ENCODE assay signal across 20 cellular contexts in the genomic region with DNA sequence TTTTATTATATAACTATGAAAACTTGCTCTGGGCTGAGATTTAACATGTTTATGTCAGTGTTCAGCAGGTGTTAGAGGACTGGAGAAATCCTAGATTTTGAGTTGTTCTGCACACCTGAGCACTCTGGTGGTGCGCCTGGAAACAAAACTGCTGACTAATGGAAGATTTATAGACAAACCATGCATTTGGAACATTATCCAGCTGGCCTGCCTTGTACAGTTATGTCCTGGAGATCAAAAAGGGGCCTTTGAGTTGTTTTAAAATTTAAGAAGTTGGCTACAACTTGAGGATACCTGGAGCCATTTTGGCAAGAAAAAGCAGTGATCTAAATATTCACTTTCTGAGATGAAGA. TPM values are rescaled to one million over a fixed set of nuclear protein-coding genes. Genes with fewer than 3 reads are reported as not detected.
A peak's percentile ranks its signal among the peaks of the same experiment; 100 is the strongest.
DNase-seq lines count a peak whose midpoint lies in the region; ATAC-seq, FAIRE-seq and TF ChIP-seq lines count a peak whose summit lies in the region.
"Had no signal": no experiment of that assay in that cellular context is flagged by ENCODE, and none has a peak within 500 bp of the region (broad histone marks: within the 10 kb centered on the region; RNA-seq: fewer than 3 reads in every experiment).

No MANE protein-coding gene starts in this region.

- in situ Hi-C loops in HepG2 (cut with HindIII; ENCODE audit: extremely low pct_ligation_motif_present, low pct_unique_long_range_greater_than_20kb) (no loop called here), K562 (cut with MboI) (no loop called here)

- H3K27me3 ChIP-seq in HepG2 (ENCODE audit: control insufficient read depth in 1 of 2, insufficient read depth in 2 of 2, low read length in 2 of 2) (peaks cover 0 to 3% of the 10 kb centered on the region in 2 experiments; a peak in 1 of 5 replicates), right lobe of liver (no peaks in the 10 kb centered on the region), PC-9 (ENCODE audit: insufficient read depth, low read depth) (no peaks in the 10 kb centered on the region), K562 (ENCODE audit: control insufficient read depth in 2 of 2, insufficient read depth in 2 of 2, low read length in 2 of 2) (peaks cover 15 to 21% of the 10 kb centered on the region in 2 experiments; a peak in 4 of 5 replicates), Caco-2 (replicated peaks; ENCODE audit: control insufficient read depth, insufficient read depth, low read length) (peaks cover 2% of the 10 kb centered on the region)
- H3K27me3 ChIP-seq: BE2C had no signal

- CTCF ChIA-PET in HepG2 (lab: Yijun Ruan, JAX; ENCODE audit: low intra/inter-chr PET ratio, low total read pairs) = no interaction called here
- CTCF ChIA-PET in PC-9 (lab: Charles Lee) = no interaction called here
- CTCF ChIA-PET in K562 (lab: Yijun Ruan, JAX; ENCODE audit: low intra/inter-chr PET ratio) = no interaction called here
- CTCF ChIA-PET in Caco-2 (lab: Charles Lee) = no interaction called here

- DNase-seq in HepG2 (ENCODE audit: low spot score) (no peak), right lobe of liver (no peak), PC-9 (no peak), K562 (ENCODE audit: extremely low read depth in 1 of 4, low spot score in 3 of 4) (no peak), type B pancreatic cell (ENCODE audit: extremely low spot score, unreplicated experiment) (no peak), A172 (ENCODE audit: low spot score) (no peak), Caco-2 (no peak)
- DNase-seq in activated CD8-positive, alpha-beta memory T cell treated with anti-CD3 and anti-CD28 coated beads, Interleukin-2, amount 50 U/mL, for 4 hours = no peak
- DNase-seq: 8988T; ACHN; BE2C; C1 segment of cervical spinal cord; CD4-positive, CD25-positive, alpha-beta regulatory T cell; CD8-positive, alpha-beta memory T cell; COR-L47; H9; KBM-7 had no signal

- no peaks in the 10 kb centered on the region for H4K20me1 ChIP-seq in HepG2 (ENCODE audit: insufficient read depth, low read length)
- no peaks in the 10 kb centered on the region for H4K20me1 ChIP-seq in PC-9 (ENCODE audit: insufficient read depth)
- H4K20me1 ChIP-seq in K562 (replicated peaks; ENCODE audit: control insufficient read depth, insufficient read depth, low read length) = no peaks in the 10 kb centered on the region

- H3K4me1 ChIP-seq in HepG2 (ENCODE audit: insufficient read depth, low read length) = peaks cover 51% of the 10 kb centered on the region
- H3K4me1 ChIP-seq in right lobe of liver = peaks cover 0 to 26% (median 6%) of the 10 kb centered on the region in 4 donors
- H3K4me1 ChIP-seq in PC-9 (replicated peaks; ENCODE audit: insufficient read depth) = peaks cover 19% of the 10 kb centered on the region
- no peaks in the 10 kb centered on the region for H3K4me1 ChIP-seq in K562 (replicated peaks in 1 of 2; ENCODE audit: control insufficient read depth in 2 of 2, insufficient read depth in 2 of 2, low read length in 2 of 2)
- H3K4me1 ChIP-seq in Caco-2 = no peaks in the 10 kb centered on the region

- BruUV-seq in HepG2 (replicated peaks; lab: Mats Ljungman, UMichigan) (no TSS peak), PC-9 (replicated peaks; lab: Mats Ljungman, UMichigan) (no TSS peak), K562 (replicated peaks; lab: Mats Ljungman, UMichigan) (no TSS peak), Caco-2 (replicated peaks; lab: Mats Ljungman, UMichigan) (no TSS peak)

- H3K4me3 Mint-ChIP-seq in type B pancreatic cell = no peak overlapping the region
- no peak overlapping the region for H3K4me3 Mint-ChIP-seq in Caco-2 (ENCODE audit: unreplicated experiment)
- H3K4me3 Mint-ChIP-seq: CD4-positive, CD25-positive, alpha-beta regulatory T cell; CD8-positive, alpha-beta memory T cell; H9 had no signal

- no peak for TF ChIP-seq EP300 in HepG2 (IDR thresholded peaks at IDR 0.05; ENCODE audit: low read depth in 2 of 2, low read length in 2 of 2)
- TF ChIP-seq EP300 in HepG2 (CRISPR knock-in tag; IDR thresholded peaks at IDR 0.05; ENCODE audit: borderline replicate concordance) = no peak
- no peak for TF ChIP-seq EP300 in K562 (IDR thresholded peaks at IDR 0.05; ENCODE audit: low read length)

- H3K9me3 Mint-ChIP-seq in type B pancreatic cell = peaks cover under 1% of the 10 kb centered on the region
- no peaks in the 10 kb centered on the region for H3K9me3 Mint-ChIP-seq in Caco-2 (ENCODE audit: unreplicated experiment)
- H3K9me3 Mint-ChIP-seq: CD8-positive, alpha-beta memory T cell; H9 had no signal

- no peaks in the 10 kb centered on the region for H3K9me2 ChIP-seq in PC-9 (ENCODE audit: insufficient read depth)

- no peaks in the 10 kb centered on the region for H3K36me3 ChIP-seq in HepG2 (replicated peaks in 1 of 2; ENCODE audit: control insufficient read depth in 1 of 2, insufficient read depth in 2 of 2, low read length in 2 of 2)
- H3K36me3 ChIP-seq in right lobe of liver = no peaks in the 10 kb centered on the region
- H3K36me3 ChIP-seq in PC-9 (ENCODE audit: low read depth) = no peaks in the 10 kb centered on the region
- H3K36me3 ChIP-seq in K562 (ENCODE audit: control insufficient read depth, insufficient read depth, low read length) = no peaks in the 10 kb centered on the region
- H3K36me3 ChIP-seq in Caco-2 (ENCODE audit: control insufficient read depth, insufficient read depth, low read length) = no peaks in the 10 kb centered on the region
- H3K36me3 ChIP-seq: BE2C had no signal

- WGBS in HepG2 (ENCODE audit: low lambda C conversion rate) = 82% methylated on average over 1 of the region's 1 CpG
- WGBS in right lobe of liver (ENCODE audit: insufficient coverage, low coverage, low lambda C conversion rate, missing lambda C conversion rate) = 86% methylated on average over 1 of the region's 1 CpG
- 0% methylated on average over 1 of the region's 1 CpG for WGBS in K562 (ENCODE audit: insufficient coverage, low coverage, missing lambda C conversion rate)

- H3K27ac ChIP-seq in HepG2 (ENCODE audit: extremely low read length, insufficient read depth, low read length) = no peak overlapping the region
- H3K27ac ChIP-seq in right lobe of liver = no peak overlapping the region
- H3K27ac ChIP-seq in PC-9 = no peak overlapping the region
- H3K27ac ChIP-seq in K562 (ENCODE audit: extremely low read depth, low read depth, low read length) = no peak overlapping the region

- H3K27ac Mint-ChIP-seq in type B pancreatic cell (peak overlapping the region; percentile 12), Caco-2 (ENCODE audit: unreplicated experiment) (no peak overlapping the region)
- H3K27ac Mint-ChIP-seq: CD4-positive, CD25-positive, alpha-beta regulatory T cell; H9 had no signal

- intact Hi-C loops in HepG2 (cut with micrococcal nuclease; ENCODE audit: unreplicated experiment) = no loop called here
- intact Hi-C loops in right lobe of liver (cut with DNase I) = no loop called here
- intact Hi-C loops in PC-9 (cut with micrococcal nuclease; ENCODE audit: unreplicated experiment) = loop anchor here (10.0 kb wide), 1 partner anchor 144 kb away; no protein-coding TSS in a partner anchor
- intact Hi-C loops in K562 (cut with micrococcal nuclease) = no loop called here
- intact Hi-C loops in Caco-2 (cut with micrococcal nuclease; ENCODE audit: unreplicated experiment) = no loop called here

- no peak overlapping the region for H3K4me2 ChIP-seq in HepG2 (ENCODE audit: low read depth, low read length)
- H3K4me2 ChIP-seq in PC-9 = no peak overlapping the region
- H3K4me2 ChIP-seq in K562 (ENCODE audit: insufficient read depth, low read length) = no peak overlapping the region

- FAIRE-seq in HepG2 (lab: Jason Lieb, UNC) = no peak
- no peak for FAIRE-seq in K562 (lab: Jason Lieb, UNC)
- FAIRE-seq: G401.6, GM12891, H1 had no signal

- H3K9ac ChIP-seq in HepG2 (ENCODE audit: insufficient read depth, low read depth, low read length) (no peak overlapping the region), K562 (ENCODE audit: insufficient read depth in 1 of 2, low read depth in 2 of 2, low read length in 2 of 2) (no peak overlapping the region)

- H2AFZ ChIP-seq in HepG2 (ENCODE audit: low read length) = no peak overlapping the region
- H2AFZ ChIP-seq in PC-9 = 0 out of 2 replicates have a peak overlapping the region, but pooled peaks have one; percentile 18
- no peak overlapping the region for H2AFZ ChIP-seq in K562 (ENCODE audit: low read depth, low read length)

- TF ChIP-seq POLR2A in HepG2 (IDR thresholded peaks at IDR 0.05; ENCODE audit: insufficient read depth in 1 of 2, low read depth in 2 of 2, low read length in 2 of 2) (no peak), right lobe of liver (IDR thresholded peaks at IDR 0.05) (no peak), K562 (conservative IDR thresholded peaks at IDR 0.05) (no peak)

- H3K9me3 ChIP-seq in HepG2 (ENCODE audit: low read length) = no peaks in the 10 kb centered on the region
- H3K9me3 ChIP-seq in right lobe of liver = no peaks in the 10 kb centered on the region
- H3K9me3 ChIP-seq in PC-9 (ENCODE audit: insufficient read depth, low read depth) = no peaks in the 10 kb centered on the region
- H3K9me3 ChIP-seq in K562 (replicated peaks; ENCODE audit: control insufficient read depth, insufficient read depth, low read depth, low read length) = no peaks in the 10 kb centered on the region
- H3K9me3 ChIP-seq in Caco-2 = no peaks in the 10 kb centered on the region
- H3K9me3 ChIP-seq: BE2C had no signal

- H3K4me3 ChIP-seq in HepG2 (replicated peaks in 1 of 3; ENCODE audit: insufficient read depth in 1 of 3, low read depth in 2 of 3, low read length in 3 of 3) (no peak overlapping the region), right lobe of liver (no peak overlapping the region), PC-9 (no peak overlapping the region), K562 (no peak overlapping the region), Caco-2 (ENCODE audit: low read depth, low read length) (no peak overlapping the region)

- POLR2A ChIA-PET in HepG2 (lab: Yijun Ruan, JAX) (no interaction called here), PC-9 (lab: Charles Lee; ENCODE audit: unreplicated experiment) (no interaction called here), K562 (lab: Yijun Ruan, JAX) (no interaction called here), Caco-2 (lab: Charles Lee) (no interaction called here)

- peaks cover 17% of the 10 kb centered on the region for H3K4me1 Mint-ChIP-seq in type B pancreatic cell (ENCODE audit: unreplicated experiment)
- peaks cover 9% of the 10 kb centered on the region for H3K4me1 Mint-ChIP-seq in Caco-2 (ENCODE audit: low read depth, unreplicated experiment)

- H3F3A ChIP-seq in PC-9 (ENCODE audit: insufficient read depth, low read depth) = peaks cover 7% of the 10 kb centered on the region; the same call in 1 of the 2 replicates

- H3K36me3 Mint-ChIP-seq in type B pancreatic cell = no peaks in the 10 kb centered on the region
- H3K36me3 Mint-ChIP-seq in Caco-2 (ENCODE audit: insufficient read depth, unreplicated experiment) = no peaks in the 10 kb centered on the region
- H3K36me3 Mint-ChIP-seq: CD4-positive, CD25-positive, alpha-beta regulatory T cell; CD8-positive, alpha-beta memory T cell had no signal

- ATAC-seq in HepG2 (no peak), right lobe of liver (no peak), K562 (no peak)

- TF ChIP-seq CTCF in HepG2 (CRISPR knock-in tag; IDR thresholded peaks at IDR 0.05) (no peak), right lobe of liver (IDR thresholded peaks at IDR 0.05) (no peak), PC-9 (conservative IDR thresholded peaks at IDR 0.05) (no peak), K562 (IDR thresholded peaks at IDR 0.05 in 2 of 3, conservative IDR thresholded peaks at IDR 0.05 in 1 of 3; ENCODE audit: insufficient read depth in 2 of 3, low read depth in 1 of 3, low read length in 3 of 3) (no peak), type B pancreatic cell (conservative IDR thresholded peaks at IDR 0.05) (no peak), Caco-2 (IDR thresholded peaks at IDR 0.05; ENCODE audit: insufficient read depth in 1 of 2, low read depth in 1 of 2, low read length in 1 of 2, severe bottlenecking in 1 of 2, unreplicated experiment in 1 of 2) (no peak)

- no peaks in the 10 kb centered on the region for H3K9me1 ChIP-seq in K562 (ENCODE audit: control insufficient read depth, insufficient read depth, low read length)

- H3K27me3 Mint-ChIP-seq in type B pancreatic cell (peaks cover 4% of the 10 kb centered on the region), Caco-2 (ENCODE audit: insufficient read depth, unreplicated experiment) (peaks cover 5% of the 10 kb centered on the region)

- no peak for TF ChIP-seq RAD21 in HepG2 (CRISPR knock-in tag; IDR thresholded peaks at IDR 0.05)
- TF ChIP-seq RAD21 in K562 (CRISPR knock-in tag; conservative IDR thresholded peaks at IDR 0.05 in 1 of 2, IDR thresholded peaks at IDR 0.05 in 1 of 2) = no peak

- H3K79me2 ChIP-seq in HepG2 (ENCODE audit: insufficient read depth, low read length) = no peaks in the 10 kb centered on the region
- no peaks in the 10 kb centered on the region for H3K79me2 ChIP-seq in PC-9 (ENCODE audit: low read depth)
- H3K79me2 ChIP-seq in K562 (ENCODE audit: control insufficient read depth, insufficient read depth, low read length) = no peaks in the 10 kb centered on the region

RNA-seq across cellular contexts. Expression of a gene that starts 5.7 kb away (rescaled TPM):
- total RNA-seq in HepG2 (2016; rRNA removed; fragmentation: Illumina TruSeq; extraction: Trizol) = 34.1 and 36.7 TPM in 2 replicates
- total RNA-seq in HepG2 (2016; cell fraction: cytosol; rRNA removed; fragmentation: Illumina TruSeq; extraction: Trizol; ENCODE audit: low read depth) = 24.5 and 25.4 TPM in 2 replicates
- 31.7 and 34.4 TPM in 2 replicates for total RNA-seq in HepG2 (2016; cell fraction: insoluble cytoplasmic fraction; rRNA removed; fragmentation: Illumina TruSeq; extraction: Trizol)
- 12.5 and 13.4 TPM in 2 replicates for total RNA-seq in HepG2 (2016; cell fraction: membrane; rRNA removed; fragmentation: Illumina TruSeq; extraction: Trizol)
- 68.4 and 71.0 TPM in 2 replicates for total RNA-seq in HepG2 (2016; cell fraction: nucleus; rRNA removed; fragmentation: Illumina TruSeq; extraction: Trizol)
- 15.0 and 17.4 TPM in 2 replicates for polyA plus RNA-seq in HepG2 (2011; rRNA removed)
- polyA plus RNA-seq in HepG2 (2011; cell fraction: cytosol; rRNA removed) = 8.9 and 10.6 TPM in 2 replicates
- 37.6 and 39.6 TPM in 2 replicates for polyA plus RNA-seq in HepG2 (2011; cell fraction: nucleus; rRNA removed)
- polyA plus RNA-seq in HepG2 (2012) = 21.7 and 22.1 TPM in 2 replicates
- polyA plus RNA-seq in HepG2 (2016; cell fraction: cytosol; fragmentation: Illumina TruSeq; extraction: Trizol; ENCODE audit: low read depth) = 1.3 and 1.4 TPM in 2 replicates
- 19.3 and 20.1 TPM in 2 replicates for polyA plus RNA-seq in HepG2 (2016; cell fraction: insoluble cytoplasmic fraction; fragmentation: Illumina TruSeq; extraction: Trizol; ENCODE audit: low read depth)
- polyA plus RNA-seq in HepG2 (2016; cell fraction: membrane; fragmentation: Illumina TruSeq; extraction: Trizol; ENCODE audit: low read depth) = 2.5 and 2.8 TPM in 2 replicates
- polyA plus RNA-seq in HepG2 (2016; cell fraction: nucleus; fragmentation: Illumina TruSeq; extraction: Trizol; ENCODE audit: insufficient read depth, low read depth) = 33.5 and 34.3 TPM in 2 replicates
- 7.5 and 73.0 TPM in 2 replicates for polyA minus RNA-seq in HepG2 (2011; rRNA and poly(A)+ RNA removed; ENCODE audit: low replicate concordance)
- 33.6 and 40.2 TPM in 2 replicates for polyA minus RNA-seq in HepG2 (2011; cell fraction: cytosol; rRNA and poly(A)+ RNA removed)
- polyA minus RNA-seq in HepG2 (2011; cell fraction: nucleus; rRNA and poly(A)+ RNA removed) = 304 and 307 TPM in 2 replicates
- 10 to 100 TPM in 2 of 6 experiments, 1 to 10 TPM in 4; 3.0 to 14.9 (median 6.4) TPM for total RNA-seq in right lobe of liver
- total RNA-seq in PC-9 (2021) = 62.5 and 77.5 TPM in 2 replicates
- 0.26 TPM in 1 of 2 replicates, not detected in the other for total RNA-seq in K562 (2011; cell fraction: chromatin; rRNA removed; ENCODE audit: low replicate concordance)
- total RNA-seq in K562 (2011; cell fraction: nucleolus; rRNA removed) = 0.13 TPM in 1 of 2 replicates, not detected in the other
- total RNA-seq in K562 (2011; cell fraction: nucleoplasm; rRNA removed) = not detected in 2 replicates
- total RNA-seq in K562 (2014; rRNA removed) = not detected in 2 replicates
- not detected in 2 replicates for total RNA-seq in K562 (2014; rRNA removed; fragmentation: Illumina TruSeq; extraction: Trizol)
- not detected in 2 replicates for total RNA-seq in K562 (2015; rRNA removed; fragmentation: Illumina TruSeq; extraction: Trizol)
- total RNA-seq in K562 (2021) = 0.07 and 0.27 TPM in 2 replicates
- polyA plus RNA-seq in K562 (2011; rRNA removed) = not detected in 2 replicates
- 0.01 TPM in 1 of 2 replicates, not detected in the other for polyA plus RNA-seq in K562 (2011; cell fraction: cytosol; rRNA removed)
- polyA plus RNA-seq in K562 (2011; cell fraction: nucleus; rRNA removed) = 0.01 and 0.06 TPM in 2 replicates
- 0.03 TPM in 1 of 2 replicates, not detected in the other for polyA plus RNA-seq in K562 (2012)
- not detected in 2 replicates for polyA plus RNA-seq in K562 (2014; fragmentation: Illumina TruSeq; extraction: Trizol)
- polyA plus RNA-seq in K562 (2014; fragmentation: Nextera tagmentation; extraction: Ambion mirVana) = not detected
- polyA plus RNA-seq in K562 (2014; rRNA removed) = not detected in 2 replicates
- polyA minus RNA-seq in K562 (2011; rRNA and poly(A)+ RNA removed) = 0.21 TPM in 1 of 2 replicates, not detected in the other
- 1.0 TPM in 1 of 2 replicates, not detected in the other for polyA minus RNA-seq in K562 (2011; cell fraction: cytosol; rRNA and poly(A)+ RNA removed)
- polyA minus RNA-seq in K562 (2011; cell fraction: nucleus; rRNA and poly(A)+ RNA removed) = 0.11 TPM in 1 of 2 replicates, not detected in the other
- 24.9 and 44.1 TPM in 2 replicates for total RNA-seq in type B pancreatic cell (ENCODE audit: low replicate concordance)
- total RNA-seq in A172 (2014; rRNA removed; shearing (Covaris generic)) = 15.7 and 15.9 TPM in 2 replicates
- 4.6 and 7.5 TPM in 2 replicates for total RNA-seq in Caco-2 (2022)
- total RNA-seq: CD4-positive, CD25-positive, alpha-beta regulatory T cell had no signal
- polyA plus RNA-seq: CD4-positive, CD25-positive, alpha-beta regulatory T cell had no signal

RNA-seq across cellular contexts. Expression of a gene that starts 54.8 kb away (rescaled TPM):
- total RNA-seq in HepG2 (2016; rRNA removed; fragmentation: Illumina TruSeq; extraction: Trizol) (35.8 and 45.2 TPM in 2 replicates), right lobe of liver (10 to 100 TPM in 3 of 6 experiments, 1 to 10 TPM in 3; 6.0 to 16.5 (median 10.6) TPM), PC-9 (2021) (15.1 and 19.4 TPM in 2 replicates), K562 (2014; rRNA removed) (28.1 and 31.2 TPM in 2 replicates), K562 (2014; rRNA removed; fragmentation: Illumina TruSeq; extraction: Trizol) (46.2 and 55.4 TPM in 2 replicates), K562 (2015; rRNA removed; fragmentation: Illumina TruSeq; extraction: Trizol) (38.3 and 46.7 TPM in 2 replicates), K562 (2021) (38.9 and 51.0 TPM in 2 replicates), type B pancreatic cell (ENCODE audit: low replicate concordance) (15.7 and 22.7 TPM in 2 replicates), Caco-2 (2022) (29.1 and 33.0 TPM in 2 replicates)
- 9.3 and 9.4 TPM in 2 replicates for total RNA-seq in HepG2 (2016; cell fraction: cytosol; rRNA removed; fragmentation: Illumina TruSeq; extraction: Trizol; ENCODE audit: low read depth)
- total RNA-seq in HepG2 (2016; cell fraction: insoluble cytoplasmic fraction; rRNA removed; fragmentation: Illumina TruSeq; extraction: Trizol) = 33.6 and 44.5 TPM in 2 replicates
- total RNA-seq in HepG2 (2016; cell fraction: membrane; rRNA removed; fragmentation: Illumina TruSeq; extraction: Trizol) = 14.1 and 14.4 TPM in 2 replicates
- total RNA-seq in HepG2 (2016; cell fraction: nucleus; rRNA removed; fragmentation: Illumina TruSeq; extraction: Trizol) = 58.1 and 62.5 TPM in 2 replicates
- polyA plus RNA-seq in HepG2 (2011; rRNA removed) (6.6 and 7.3 TPM in 2 replicates), K562 (2011; rRNA removed) (24.0 and 33.8 TPM in 2 replicates), K562 (2014; fragmentation: Illumina TruSeq; extraction: Trizol) (29.8 and 37.0 TPM in 2 replicates), K562 (2014; fragmentation: Nextera tagmentation; extraction: Ambion mirVana) (10 to 100 TPM; 28.1 to 49.3 TPM), K562 (2014; rRNA removed) (33.7 and 34.1 TPM in 2 replicates)
- 4.4 and 6.0 TPM in 2 replicates for polyA plus RNA-seq in HepG2 (2011; cell fraction: cytosol; rRNA removed)
- 19.6 and 25.1 TPM in 2 replicates for polyA plus RNA-seq in HepG2 (2011; cell fraction: nucleus; rRNA removed)
- polyA plus RNA-seq in HepG2 (2012) = 9.0 and 10.2 TPM in 2 replicates
- polyA plus RNA-seq in HepG2 (2016; cell fraction: cytosol; fragmentation: Illumina TruSeq; extraction: Trizol; ENCODE audit: low read depth) = 1.3 and 1.7 TPM in 2 replicates
- 27.4 and 29.0 TPM in 2 replicates for polyA plus RNA-seq in HepG2 (2016; cell fraction: insoluble cytoplasmic fraction; fragmentation: Illumina TruSeq; extraction: Trizol; ENCODE audit: low read depth)
- polyA plus RNA-seq in HepG2 (2016; cell fraction: membrane; fragmentation: Illumina TruSeq; extraction: Trizol; ENCODE audit: low read depth) = 3.1 and 4.2 TPM in 2 replicates
- polyA plus RNA-seq in HepG2 (2016; cell fraction: nucleus; fragmentation: Illumina TruSeq; extraction: Trizol; ENCODE audit: insufficient read depth, low read depth) = 37.7 and 39.2 TPM in 2 replicates
- polyA minus RNA-seq in HepG2 (2011; rRNA and poly(A)+ RNA removed; ENCODE audit: low replicate concordance) = 18.6 and 39.5 TPM in 2 replicates
- polyA minus RNA-seq in HepG2 (2011; cell fraction: cytosol; rRNA and poly(A)+ RNA removed) = 7.6 and 9.8 TPM in 2 replicates
- polyA minus RNA-seq in HepG2 (2011; cell fraction: nucleus; rRNA and poly(A)+ RNA removed) = 85.7 and 89.2 TPM in 2 replicates
- 61.0 and 102 TPM in 2 replicates for total RNA-seq in K562 (2011; cell fraction: chromatin; rRNA removed; ENCODE audit: low replicate concordance)
- total RNA-seq in K562 (2011; cell fraction: nucleolus; rRNA removed) = 38.4 and 42.2 TPM in 2 replicates
- total RNA-seq in K562 (2011; cell fraction: nucleoplasm; rRNA removed) = 64.7 and 82.1 TPM in 2 replicates
- polyA plus RNA-seq in K562 (2011; cell fraction: cytosol; rRNA removed) = 9.8 and 15.8 TPM in 2 replicates
- polyA plus RNA-seq in K562 (2011; cell fraction: nucleus; rRNA removed) = 43.1 and 48.3 TPM in 2 replicates
- 6.7 and 24.7 TPM in 2 replicates for polyA plus RNA-seq in K562 (2012)
- 60.0 and 62.1 TPM in 2 replicates for polyA minus RNA-seq in K562 (2011; rRNA and poly(A)+ RNA removed)
- polyA minus RNA-seq in K562 (2011; cell fraction: cytosol; rRNA and poly(A)+ RNA removed) = 15.7 and 19.6 TPM in 2 replicates
- 69.1 and 104 TPM in 2 replicates for polyA minus RNA-seq in K562 (2011; cell fraction: nucleus; rRNA and poly(A)+ RNA removed)
- total RNA-seq in A172 (2014; rRNA removed; shearing (Covaris generic)) = 36.7 and 40.3 TPM in 2 replicates

RNA-seq across cellular contexts. Expression of a gene that starts 54.9 kb away (rescaled TPM):
- 20.4 and 23.6 TPM in 2 replicates for total RNA-seq in HepG2 (2016; rRNA removed; fragmentation: Illumina TruSeq; extraction: Trizol)
- total RNA-seq in HepG2 (2016; cell fraction: cytosol; rRNA removed; fragmentation: Illumina TruSeq; extraction: Trizol; ENCODE audit: low read depth) = 3.9 and 5.1 TPM in 2 replicates
- 23.6 TPM in 2 replicates for total RNA-seq in HepG2 (2016; cell fraction: insoluble cytoplasmic fraction; rRNA removed; fragmentation: Illumina TruSeq; extraction: Trizol)
- 11.2 and 13.3 TPM in 2 replicates for total RNA-seq in HepG2 (2016; cell fraction: membrane; rRNA removed; fragmentation: Illumina TruSeq; extraction: Trizol)
- total RNA-seq in HepG2 (2016; cell fraction: nucleus; rRNA removed; fragmentation: Illumina TruSeq; extraction: Trizol) = 35.7 and 36.1 TPM in 2 replicates
- 29.4 and 33.6 TPM in 2 replicates for polyA plus RNA-seq in HepG2 (2011; rRNA removed)
- 10.6 and 13.7 TPM in 2 replicates for polyA plus RNA-seq in HepG2 (2011; cell fraction: cytosol; rRNA removed)
- polyA plus RNA-seq in HepG2 (2011; cell fraction: nucleus; rRNA removed) = 41.0 and 45.4 TPM in 2 replicates
- 25.6 and 31.0 TPM in 2 replicates for polyA plus RNA-seq in HepG2 (2012)
- polyA plus RNA-seq in HepG2 (2016; cell fraction: cytosol; fragmentation: Illumina TruSeq; extraction: Trizol; ENCODE audit: low read depth) = 1.8 and 2.9 TPM in 2 replicates
- polyA plus RNA-seq in HepG2 (2016; cell fraction: insoluble cytoplasmic fraction; fragmentation: Illumina TruSeq; extraction: Trizol; ENCODE audit: low read depth) = 19.0 and 20.5 TPM in 2 replicates
- polyA plus RNA-seq in HepG2 (2016; cell fraction: membrane; fragmentation: Illumina TruSeq; extraction: Trizol; ENCODE audit: low read depth) = 5.4 and 6.3 TPM in 2 replicates
- 42.7 and 49.0 TPM in 2 replicates for polyA plus RNA-seq in HepG2 (2016; cell fraction: nucleus; fragmentation: Illumina TruSeq; extraction: Trizol; ENCODE audit: insufficient read depth, low read depth)
- 1.5 and 8.7 TPM in 2 replicates for polyA minus RNA-seq in HepG2 (2011; rRNA and poly(A)+ RNA removed; ENCODE audit: low replicate concordance)
- 11.2 and 12.4 TPM in 2 replicates for polyA minus RNA-seq in HepG2 (2011; cell fraction: cytosol; rRNA and poly(A)+ RNA removed)
- polyA minus RNA-seq in HepG2 (2011; cell fraction: nucleus; rRNA and poly(A)+ RNA removed) = 61.2 and 67.1 TPM in 2 replicates
- total RNA-seq in right lobe of liver = 10 to 100 TPM in 1 of 6 experiments, 1 to 10 TPM in 5; 7.4 to 12.2 (median 9.0) TPM
- 12.9 and 15.5 TPM in 2 replicates for total RNA-seq in PC-9 (2021)
- 24.0 and 49.2 TPM in 2 replicates for total RNA-seq in K562 (2011; cell fraction: chromatin; rRNA removed; ENCODE audit: low replicate concordance)
- total RNA-seq in K562 (2011; cell fraction: nucleolus; rRNA removed) = 20.5 and 24.2 TPM in 2 replicates
- 19.1 and 29.8 TPM in 2 replicates for total RNA-seq in K562 (2011; cell fraction: nucleoplasm; rRNA removed)
- 9.8 and 9.9 TPM in 2 replicates for total RNA-seq in K562 (2014; rRNA removed)
- 15.8 and 20.2 TPM in 2 replicates for total RNA-seq in K562 (2014; rRNA removed; fragmentation: Illumina TruSeq; extraction: Trizol)
- 7.9 and 8.9 TPM in 2 replicates for total RNA-seq in K562 (2015; rRNA removed; fragmentation: Illumina TruSeq; extraction: Trizol)
- 8.5 and 13.5 TPM in 2 replicates for total RNA-seq in K562 (2021)
- 24.6 and 28.7 TPM in 2 replicates for polyA plus RNA-seq in K562 (2011; rRNA removed)
- polyA plus RNA-seq in K562 (2011; cell fraction: cytosol; rRNA removed) = 6.1 and 8.0 TPM in 2 replicates
- polyA plus RNA-seq in K562 (2011; cell fraction: nucleus; rRNA removed) = 29.0 and 43.6 TPM in 2 replicates
- polyA plus RNA-seq in K562 (2012) = 7.4 and 11.8 TPM in 2 replicates
- polyA plus RNA-seq in K562 (2014; fragmentation: Illumina TruSeq; extraction: Trizol) = 10.5 and 11.7 TPM in 2 replicates
- polyA plus RNA-seq in K562 (2014; fragmentation: Nextera tagmentation; extraction: Ambion mirVana) = 10 to 100 TPM; 11.9 to 16.4 TPM
- 12.3 and 12.8 TPM in 2 replicates for polyA plus RNA-seq in K562 (2014; rRNA removed)
- 15.7 and 16.5 TPM in 2 replicates for polyA minus RNA-seq in K562 (2011; rRNA and poly(A)+ RNA removed)
- 8.0 and 8.2 TPM in 2 replicates for polyA minus RNA-seq in K562 (2011; cell fraction: cytosol; rRNA and poly(A)+ RNA removed)
- 21.0 and 35.0 TPM in 2 replicates for polyA minus RNA-seq in K562 (2011; cell fraction: nucleus; rRNA and poly(A)+ RNA removed)
- total RNA-seq in type B pancreatic cell (ENCODE audit: low replicate concordance) = 23.2 and 26.0 TPM in 2 replicates
- total RNA-seq in A172 (2014; rRNA removed; shearing (Covaris generic)) = 21.0 and 41.5 TPM in 2 replicates
- 9.2 and 10.2 TPM in 2 replicates for total RNA-seq in Caco-2 (2022)
